Comparison of ENCODE assay signal across 26 cellular contexts in genomic region chr1:244386595-244386994, GRCh38.
"Had no signal": no experiment of that assay in that cellular context is flagged by ENCODE, and none has a peak within 500 bp of the region (broad histone marks: within the 10 kb centered on the region; RNA-seq: fewer than 3 reads in every experiment).

No MANE protein-coding gene starts in this region.

- ATAC-seq: effector memory CD8-positive, alpha-beta T cell; esophagus mucosa; foreskin keratinocyte; gastroesophageal sphincter; heart right ventricle; left lung; left ventricle myocardium superior; lower lobe of right lung; mucosa of descending colon; naive thymus-derived CD8-positive, alpha-beta T cell had no signal

- H3K4me3 Mint-ChIP-seq: dendritic cell treated with granulocyte-macrophage colony-stimulating factor and Interleukin-4, amounts not matched to agents 40 ng/mL and 50 ng/mL, for 4 days; effector memory CD8-positive, alpha-beta T cell; endodermal cell; mesothelial cell of epicardium; naive B cell; naive thymus-derived CD8-positive, alpha-beta T cell had no signal

- FAIRE-seq: endometrium, frontal cortex, islet of Langerhans, keratinocyte had no signal

- H3K27ac Mint-ChIP-seq: dendritic cell treated with granulocyte-macrophage colony-stimulating factor and Interleukin-4, amounts not matched to agents 40 ng/mL and 50 ng/mL, for 4 days; effector memory CD8-positive, alpha-beta T cell; endodermal cell; mesothelial cell of epicardium; naive thymus-derived CD8-positive, alpha-beta T cell had no signal

- H3K9me3 Mint-ChIP-seq: dendritic cell treated with granulocyte-macrophage colony-stimulating factor and Interleukin-4, amounts not matched to agents 40 ng/mL and 50 ng/mL, for 4 days; effector memory CD8-positive, alpha-beta T cell; endodermal cell had no signal

- H3K27me3 Mint-ChIP-seq: dendritic cell treated with granulocyte-macrophage colony-stimulating factor and Interleukin-4, amounts not matched to agents 40 ng/mL and 50 ng/mL, for 4 days; effector memory CD8-positive, alpha-beta T cell; naive B cell; naive thymus-derived CD8-positive, alpha-beta T cell had no signal

- H3K9me3 ChIP-seq: colonic mucosa, esophagus squamous epithelium, gastroesophageal sphincter, heart right ventricle, left lung, lower lobe of right lung, mucosa of descending colon had no signal

- H3K4me3 ChIP-seq: colonic mucosa, esophagus squamous epithelium, gastroesophageal sphincter, heart right ventricle, left lung, lower lobe of right lung, mucosa of descending colon had no signal

- H3K4me1 ChIP-seq: colonic mucosa, heart right ventricle, left lung, lower lobe of right lung had no signal

- H3K4me1 Mint-ChIP-seq: mesothelial cell of epicardium had no signal

- H3K27ac ChIP-seq: colonic mucosa, epithelial cell of prostate, esophagus squamous epithelium, foreskin keratinocyte, heart right ventricle, left lung, lower lobe of right lung had no signal

- H3K36me3 ChIP-seq: colonic mucosa, esophagus squamous epithelium, gastroesophageal sphincter, heart right ventricle, left lung, lower lobe of right lung had no signal

- DNase-seq: colonic mucosa; cortex of kidney; effector CD8-positive, alpha-beta T cell; effector memory CD8-positive, alpha-beta T cell; endodermal cell; erythroblast; esophagus squamous epithelium; foreskin keratinocyte; heart right ventricle; hippocampal formation; left lung; left ventricle myocardium superior; lower lobe of right lung; mesenchymal stem cell; mucosa of descending colon; naive B cell; naive thymus-derived CD8-positive, alpha-beta T cell had no signal

- H3K27me3 ChIP-seq: colonic mucosa, esophagus squamous epithelium, foreskin keratinocyte, gastroesophageal sphincter, heart right ventricle, left lung had no signal
